ENCODE assay signal across 23 cellular contexts in the genomic region with DNA sequence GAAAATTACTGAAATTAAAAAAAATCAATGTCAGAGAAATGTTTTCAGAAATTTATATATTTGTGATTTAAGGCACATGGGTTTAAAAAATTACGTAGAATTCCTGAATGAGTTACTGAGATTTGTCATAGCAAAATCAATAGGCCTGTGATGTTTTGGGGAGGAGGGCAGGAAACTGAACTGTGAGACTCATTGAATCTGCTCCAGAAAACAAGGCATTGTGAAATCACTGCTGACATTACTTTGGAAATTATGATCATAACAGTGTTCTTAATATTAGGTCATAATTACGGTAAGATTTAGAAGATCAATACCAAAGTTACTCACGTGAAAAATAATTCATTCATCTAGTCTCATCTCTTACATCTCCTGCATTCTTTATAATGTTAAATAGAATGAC. TPM values are rescaled to one million over a fixed set of nuclear protein-coding genes. Genes with fewer than 3 reads are reported as not detected.
"Had no signal": no experiment of that assay in that cellular context is flagged by ENCODE, and none has a peak within 500 bp of the region (broad histone marks: within the 10 kb centered on the region; RNA-seq: fewer than 3 reads in every experiment).

No MANE protein-coding gene starts in this region.

- H3K4me3 Mint-ChIP-seq: activated CD8-positive, alpha-beta memory T cell treated with anti-CD3 and anti-CD28 coated beads, Interleukin-2, amount 10 ng/mL, durations not matched to agents 7 days and 5 days; activated naive CD4-positive, alpha-beta T cell treated with anti-CD3 and anti-CD28 coated beads, Interleukin-2, amount 10 ng/mL, durations not matched to agents 7 days and 5 days; immature natural killer cell; natural killer cell treated with Interleukin-12 subunit alpha and Interleukin-12 subunit beta and Interleukin-15 and Interleukin-18, amount 100 ng/mL, for 72 hours; stimulated activated naive B cell treated with anti-CD40 and anti-IgM and Interleukin-4, amounts not matched to agents 10 μg/mL and 1 μg/mL and 100 μg/mL, for 72 hours had no signal

- H3K4me1 ChIP-seq: adrenal gland, uterus had no signal

- H3K36me3 Mint-ChIP-seq: activated CD8-positive, alpha-beta memory T cell treated with anti-CD3 and anti-CD28 coated beads, Interleukin-2, amount 10 ng/mL, durations not matched to agents 7 days and 5 days; activated naive CD4-positive, alpha-beta T cell treated with anti-CD3 and anti-CD28 coated beads, Interleukin-2, amount 10 ng/mL, durations not matched to agents 7 days and 5 days; immature natural killer cell; natural killer cell treated with Interleukin-12 subunit alpha and Interleukin-12 subunit beta and Interleukin-15 and Interleukin-18, amount 100 ng/mL, for 72 hours; stimulated activated naive B cell treated with anti-CD40 and anti-IgM and Interleukin-4, amounts not matched to agents 10 μg/mL and 1 μg/mL and 100 μg/mL, for 72 hours had no signal

- H3K4me3 ChIP-seq: adrenal gland, body of pancreas, right atrium auricular region, skin epidermis, tibial nerve, uterus had no signal

- H3K36me3 ChIP-seq: adrenal gland, right atrium auricular region, tibial nerve, uterus had no signal

- DNase-seq: activated CD4-positive, alpha-beta T cell treated with anti-CD3 and anti-CD28 coated beads, Interleukin-2, amount 50 U/mL, for 4 hours; activated CD4-positive, CD25-positive, alpha-beta regulatory T cell treated with anti-CD3 and anti-CD28 coated beads, Interleukin-2, amount 50 U/mL, for 72 hours; activated CD8-positive, alpha-beta memory T cell treated with anti-CD3 and anti-CD28 coated beads, Interleukin-2, amount 10 ng/mL, durations not matched to agents 7 days and 5 days; activated naive CD4-positive, alpha-beta T cell treated with anti-CD3 and anti-CD28 coated beads, Interleukin-2, amount 10 ng/mL, durations not matched to agents 7 days and 5 days; activated T-cell treated with anti-CD3 and anti-CD28 coated beads, Interleukin-2, amount 50 U/mL, for 1 hour; adrenal gland; body of pancreas; caudate nucleus; head of caudate nucleus; immature natural killer cell; mesendoderm; stimulated activated CD4-positive, alpha-beta T cell treated with anti-CD3 and anti-CD28 coated beads, Interleukin-15, amount 100 ng/mL, for 24 hours; stimulated activated CD4-positive, alpha-beta T cell treated with anti-CD3 and anti-CD28 coated beads, Interleukin-4, amount 100 ng/mL, for 1 hour; stimulated activated naive B cell treated with anti-CD40 and anti-IgM and Interleukin-4, amounts not matched to agents 10 μg/mL and 1 μg/mL and 100 μg/mL, for 72 hours; T-helper 9 cell; uterus had no signal

- H3K27me3 ChIP-seq: right atrium auricular region, uterus had no signal

- H3K9me3 ChIP-seq: adrenal gland, body of pancreas, right atrium auricular region, tibial nerve, uterus had no signal

- H3K4me1 Mint-ChIP-seq: immature natural killer cell had no signal

- H3K27ac Mint-ChIP-seq: activated CD8-positive, alpha-beta memory T cell treated with anti-CD3 and anti-CD28 coated beads, Interleukin-2, amount 10 ng/mL, durations not matched to agents 7 days and 5 days; activated naive CD4-positive, alpha-beta T cell treated with anti-CD3 and anti-CD28 coated beads, Interleukin-2, amount 10 ng/mL, durations not matched to agents 7 days and 5 days; activated T-helper 2 cell treated with anti-CD3 and anti-CD28 coated beads, Interferon-gamma antibody, Interleukin-2, Interleukin-4, amounts not matched to agents 10 μg/mL and 5 μg/mL and 100 μg/mL, durations not matched to agents 14 hours and 24 hours and 36 hours; immature natural killer cell; natural killer cell treated with Interleukin-12 subunit alpha and Interleukin-12 subunit beta and Interleukin-15 and Interleukin-18, amount 100 ng/mL, for 72 hours; stimulated activated naive B cell treated with anti-CD40 and anti-IgM and Interleukin-4, amounts not matched to agents 10 μg/mL and 1 μg/mL and 100 μg/mL, for 72 hours had no signal

- H3K27ac ChIP-seq: adrenal gland, body of pancreas, right atrium auricular region, skin epidermis, tibial nerve, uterus had no signal

- H3K9me3 Mint-ChIP-seq: activated naive CD4-positive, alpha-beta T cell treated with anti-CD3 and anti-CD28 coated beads, Interleukin-2, amount 10 ng/mL, durations not matched to agents 7 days and 5 days; activated T-helper 2 cell treated with anti-CD3 and anti-CD28 coated beads, Interferon-gamma antibody, Interleukin-2, Interleukin-4, amounts not matched to agents 10 μg/mL and 5 μg/mL and 100 μg/mL, durations not matched to agents 14 hours and 24 hours and 36 hours; immature natural killer cell; natural killer cell treated with Interleukin-12 subunit alpha and Interleukin-12 subunit beta and Interleukin-15 and Interleukin-18, amount 100 ng/mL, for 72 hours; stimulated activated naive B cell treated with anti-CD40 and anti-IgM and Interleukin-4, amounts not matched to agents 10 μg/mL and 1 μg/mL and 100 μg/mL, for 72 hours had no signal

RNA-seq across cellular contexts. Expression of a gene that starts 5.3 kb away (rescaled TPM):
- total RNA-seq: activated CD8-positive, alpha-beta memory T cell treated with anti-CD3 and anti-CD28 coated beads, Interleukin-2, amount 10 ng/mL, durations not matched to agents 7 days and 5 days; adrenal gland; body of pancreas; natural killer cell treated with Interleukin-12 subunit alpha and Interleukin-12 subunit beta and Interleukin-15 and Interleukin-18, amount 100 ng/mL, for 72 hours; posterior vena cava; subcutaneous adipose tissue had no signal
